Comparison of ENCODE assay signal across 29 cellular contexts in genomic region chr7:137531671-137532070, GRCh38.
"Had no signal": no experiment of that assay in that cellular context is flagged by ENCODE, and none has a peak within 500 bp of the region (broad histone marks: within the 10 kb centered on the region; RNA-seq: fewer than 3 reads in every experiment).

No MANE protein-coding gene starts in this region.

- H3K4me2 ChIP-seq: hepatocyte had no signal

- H3K4me3 Mint-ChIP-seq: dendritic cell treated with granulocyte-macrophage colony-stimulating factor and Interleukin-4, amounts not matched to agents 40 ng/mL and 50 ng/mL, for 4 days; effector memory CD8-positive, alpha-beta T cell; endodermal cell had no signal

- ATAC-seq: effector memory CD8-positive, alpha-beta T cell; esophagus mucosa; foreskin keratinocyte; gastrocnemius medialis; gastroesophageal sphincter; heart left ventricle; heart right ventricle had no signal

- H3K9me3 Mint-ChIP-seq: dendritic cell treated with granulocyte-macrophage colony-stimulating factor and Interleukin-4, amounts not matched to agents 40 ng/mL and 50 ng/mL, for 4 days; endodermal cell had no signal

- H3K79me2 ChIP-seq: hepatocyte had no signal

- H3K9me3 ChIP-seq: colonic mucosa, esophagus muscularis mucosa, esophagus squamous epithelium, gastrocnemius medialis, gastroesophageal sphincter, heart left ventricle, heart right ventricle had no signal

- H3K4me1 ChIP-seq: colonic mucosa, esophagus muscularis mucosa, esophagus squamous epithelium, foreskin keratinocyte, gastrocnemius medialis, gastroesophageal sphincter, heart left ventricle, heart right ventricle had no signal

- H3K27ac Mint-ChIP-seq: dendritic cell treated with granulocyte-macrophage colony-stimulating factor and Interleukin-4, amounts not matched to agents 40 ng/mL and 50 ng/mL, for 4 days; effector memory CD8-positive, alpha-beta T cell; endodermal cell had no signal

- H3K27ac ChIP-seq: colonic mucosa, coronary artery, dorsolateral prefrontal cortex, epithelial cell of prostate, esophagus muscularis mucosa, esophagus squamous epithelium, foreskin keratinocyte, gastrocnemius medialis, gastroesophageal sphincter, heart left ventricle, heart right ventricle, hepatocyte had no signal

- DNase-seq: colonic mucosa; cortex of kidney; dermis blood vessel endothelial cell; dorsolateral prefrontal cortex; effector CD4-positive, alpha-beta T cell; effector CD8-positive, alpha-beta T cell; effector memory CD4-positive, alpha-beta T cell; effector memory CD8-positive, alpha-beta T cell; endodermal cell; erythroblast; esophagus squamous epithelium; foreskin fibroblast; foreskin keratinocyte; foreskin melanocyte; gastrocnemius medialis; glutamatergic neuron; head of caudate nucleus; heart left ventricle; heart right ventricle had no signal

- H3K4me3 ChIP-seq: colonic mucosa, coronary artery, dorsolateral prefrontal cortex, esophagus muscularis mucosa, esophagus squamous epithelium, gastrocnemius medialis, gastroesophageal sphincter, heart left ventricle, heart right ventricle, hepatocyte had no signal

- FAIRE-seq: endometrium, endothelial cell of umbilical vein, frontal cortex had no signal

- H2AFZ ChIP-seq: hepatocyte had no signal

- H3K27me3 ChIP-seq: colonic mucosa, dorsolateral prefrontal cortex, esophagus muscularis mucosa, esophagus squamous epithelium, foreskin keratinocyte, gastrocnemius medialis, gastroesophageal sphincter, heart left ventricle, heart right ventricle, hepatocyte had no signal

- H3K36me3 ChIP-seq: colonic mucosa, esophagus muscularis mucosa, esophagus squamous epithelium, gastrocnemius medialis, gastroesophageal sphincter, heart left ventricle, heart right ventricle had no signal

- H3K27me3 Mint-ChIP-seq: dendritic cell treated with granulocyte-macrophage colony-stimulating factor and Interleukin-4, amounts not matched to agents 40 ng/mL and 50 ng/mL, for 4 days; effector memory CD8-positive, alpha-beta T cell had no signal
